ENCODE assay signal across 11 cellular contexts in genomic region chr14:106842687-106843086, GRCh38.
DNase-seq lines count a peak whose midpoint lies in the region; ATAC-seq and TF ChIP-seq lines count a peak whose summit lies in the region.
"Had no signal": no experiment of that assay in that cellular context is flagged by ENCODE, and none has a peak within 500 bp of the region (broad histone marks: within the 10 kb centered on the region; RNA-seq: fewer than 3 reads in every experiment).

No MANE protein-coding gene starts in this region.

- H3K36me3 ChIP-seq in testis (ENCODE audit: low read depth, missing control alignments) (no peaks in the 10 kb centered on the region), gastroesophageal sphincter (no peaks in the 10 kb centered on the region)

- H3K27me3 ChIP-seq in testis = no peaks in the 10 kb centered on the region
- peaks cover 57% of the 10 kb centered on the region for H3K27me3 ChIP-seq in gastroesophageal sphincter

- H3K4me1 Mint-ChIP-seq in activated naive CD8-positive, alpha-beta T cell (ENCODE audit: low read depth) = peaks cover 52% of the 10 kb centered on the region
- H3K4me1 Mint-ChIP-seq in activated naive CD8-positive, alpha-beta T cell treated with anti-CD3 and anti-CD28 coated beads for 36 hours = peaks cover 30% of the 10 kb centered on the region

- DNase-seq in activated naive CD8-positive, alpha-beta T cell treated with anti-CD3 and anti-CD28 coated beads for 36 hours = no peak
- peak; percentile 28 for DNase-seq in M059J (ENCODE audit: low read depth)
- no peak for DNase-seq in cardiac fibroblast (ENCODE audit: low read depth in 2 of 2)
- peak; percentile 69 for DNase-seq in testis
- no peak for DNase-seq in activated CD4-positive, alpha-beta T cell treated with anti-CD3 and anti-CD28 coated beads, Interleukin-2, amount 50 U/mL, for 1 hour
- DNase-seq: stimulated activated CD4-positive, alpha-beta T cell treated with anti-CD3 and anti-CD28 coated beads, Interleukin-1b, Interleukin-23, amount 100 ng/mL, for 48 hours had no signal

- no peaks in the 10 kb centered on the region for H3K9me3 Mint-ChIP-seq in activated naive CD8-positive, alpha-beta T cell (ENCODE audit: low read depth)
- no peaks in the 10 kb centered on the region for H3K9me3 Mint-ChIP-seq in activated naive CD8-positive, alpha-beta T cell treated with anti-CD3 and anti-CD28 coated beads for 36 hours
- H3K9me3 Mint-ChIP-seq: central memory CD8-positive, alpha-beta T cell had no signal

- H3K4me1 ChIP-seq in testis (peaks cover 13% of the 10 kb centered on the region), gastroesophageal sphincter (no peaks in the 10 kb centered on the region)

- H3K27ac ChIP-seq in testis (no peak overlapping the region), gastroesophageal sphincter (no peak overlapping the region)
- H3K27ac ChIP-seq: RWPE1 had no signal

- WGBS in testis, 2 donors = 77 to 86% methylated on average over 5 to 6 of the region's 6 CpGs
- WGBS in gastroesophageal sphincter (ENCODE audit: low coverage in 1 of 2), 2 donors = 80 to 89% methylated on average over 5 to 6 of the region's 6 CpGs

- H3K27ac Mint-ChIP-seq in activated naive CD8-positive, alpha-beta T cell = peak overlapping the region; percentile 14
- H3K27ac Mint-ChIP-seq in activated naive CD8-positive, alpha-beta T cell treated with anti-CD3 and anti-CD28 coated beads for 36 hours = no peak overlapping the region

- H3K4me3 ChIP-seq in cardiac fibroblast (replicated peaks in 1 of 2; ENCODE audit: low read depth in 2 of 2, low read length in 2 of 2) (no peak overlapping the region), testis (no peak overlapping the region), gastroesophageal sphincter (no peak overlapping the region)

- intact Hi-C loops in testis (cut with DNase I; ENCODE audit: low total_unique reads) = no loop called here

- TF ChIP-seq CTCF in cardiac fibroblast (IDR thresholded peaks at IDR 0.05; ENCODE audit: low read depth, low read length) (peak; percentile 58), testis (IDR thresholded peaks at IDR 0.05) (peak; percentile 31 to 50 (median 48)), gastroesophageal sphincter (IDR thresholded peaks at IDR 0.05) (no peak)

- H3K9me3 ChIP-seq in testis = no peaks in the 10 kb centered on the region
- H3K9me3 ChIP-seq in gastroesophageal sphincter = no peaks in the 10 kb centered on the region

- TF ChIP-seq EP300 in gastroesophageal sphincter (IDR thresholded peaks at IDR 0.05) = no peak

- no peak for ATAC-seq in gastroesophageal sphincter
- no peak for ATAC-seq in HG02678 (IDR thresholded peaks at IDR 0.05; ENCODE audit: unreplicated experiment)

- no peaks in the 10 kb centered on the region for H3K27me3 Mint-ChIP-seq in activated naive CD8-positive, alpha-beta T cell
- H3K27me3 Mint-ChIP-seq in activated naive CD8-positive, alpha-beta T cell treated with anti-CD3 and anti-CD28 coated beads for 36 hours = no peaks in the 10 kb centered on the region
- H3K27me3 Mint-ChIP-seq: central memory CD8-positive, alpha-beta T cell had no signal

- peak overlapping the region; percentile 17 for H3K4me3 Mint-ChIP-seq in activated naive CD8-positive, alpha-beta T cell
- H3K4me3 Mint-ChIP-seq in activated naive CD8-positive, alpha-beta T cell treated with anti-CD3 and anti-CD28 coated beads for 36 hours = no peak overlapping the region

- H3K36me3 Mint-ChIP-seq in activated naive CD8-positive, alpha-beta T cell = peaks cover 2% of the 10 kb centered on the region
- no peaks in the 10 kb centered on the region for H3K36me3 Mint-ChIP-seq in activated naive CD8-positive, alpha-beta T cell treated with anti-CD3 and anti-CD28 coated beads for 36 hours

- no peak for TF ChIP-seq POLR2A in testis (IDR thresholded peaks at IDR 0.05)
- no peak for TF ChIP-seq POLR2A in gastroesophageal sphincter (IDR thresholded peaks at IDR 0.05)

Comparison
In these comparisons a context has a peak if more than half of its experiments do, and no peak if none do; other contexts are left out.
1. DNase-seq: peak in M059J (single experiment) and testis (single experiment); none in activated naive CD8-positive, alpha-beta T cell treated with anti-CD3 and anti-CD28 coated beads for 36 hours (single experiment), cardiac fibroblast (0 of 2) and activated CD4-positive, alpha-beta T cell treated with anti-CD3 and anti-CD28 coated beads, Interleukin-2, amount 50 U/mL, for 1 hour (single experiment).
2. CTCF ChIP-seq: peak in cardiac fibroblast (single experiment) and testis (3 of 3); none in gastroesophageal sphincter (0 of 4).